ENCODE assay signal across 1 cellular context in the genomic region with DNA sequence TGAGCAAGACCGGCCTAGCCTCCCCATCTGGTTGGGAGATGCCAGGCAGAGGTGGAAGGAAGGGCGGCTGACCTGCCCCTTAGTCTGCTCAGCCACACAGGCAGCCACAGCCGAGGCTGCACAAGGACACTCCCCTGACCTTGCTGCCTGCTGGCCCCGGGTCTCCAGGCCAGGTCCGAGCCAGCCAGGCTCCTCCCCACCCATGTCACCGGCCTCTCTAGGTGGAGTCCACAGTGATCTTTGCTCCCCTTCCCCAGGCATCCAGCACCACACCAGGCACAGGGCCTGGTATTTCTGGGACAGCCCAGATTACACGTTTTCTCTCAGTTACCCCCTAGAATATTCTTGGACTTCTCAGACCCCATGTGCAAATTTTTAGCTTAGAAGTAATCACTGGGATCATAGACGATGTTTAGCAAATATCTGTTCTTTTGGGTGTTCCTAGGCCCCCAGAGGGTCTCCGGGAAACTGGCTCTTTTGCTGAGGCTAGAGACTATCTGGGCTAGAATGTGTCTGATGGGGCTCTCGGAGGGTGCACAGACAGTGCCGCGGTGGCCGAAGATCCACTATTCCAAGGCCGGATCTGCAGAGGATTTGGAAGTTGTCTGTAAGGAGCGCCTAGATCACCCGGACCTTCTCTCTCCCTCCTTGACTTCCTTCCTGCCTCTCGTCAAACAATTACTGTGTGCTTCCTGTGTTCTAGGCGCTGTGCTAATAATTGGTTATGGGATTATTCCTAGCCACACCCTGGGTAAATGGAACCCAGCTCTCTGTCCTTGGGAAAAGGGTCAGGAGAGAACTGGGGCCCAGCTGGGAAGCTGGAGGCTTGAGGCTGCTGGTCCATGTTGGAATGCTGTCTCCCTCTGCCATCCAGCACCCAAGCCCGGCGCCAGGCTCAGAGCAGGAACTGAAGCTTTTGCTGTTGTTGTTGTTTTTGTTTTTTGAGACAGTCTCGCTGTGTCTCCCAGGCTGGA.
A peak's percentile ranks its signal among the peaks of the same experiment; 100 is the strongest.
TF ChIP-seq lines count a peak whose summit lies in the region.

No MANE protein-coding gene starts in this region.

TF ChIP-seq in HepG2, 621 proteins besides CTCF, POLR2A, EP300 and RAD21 (continued from another document and continues in another):
- TF ChIP-seq, protein P1, sequence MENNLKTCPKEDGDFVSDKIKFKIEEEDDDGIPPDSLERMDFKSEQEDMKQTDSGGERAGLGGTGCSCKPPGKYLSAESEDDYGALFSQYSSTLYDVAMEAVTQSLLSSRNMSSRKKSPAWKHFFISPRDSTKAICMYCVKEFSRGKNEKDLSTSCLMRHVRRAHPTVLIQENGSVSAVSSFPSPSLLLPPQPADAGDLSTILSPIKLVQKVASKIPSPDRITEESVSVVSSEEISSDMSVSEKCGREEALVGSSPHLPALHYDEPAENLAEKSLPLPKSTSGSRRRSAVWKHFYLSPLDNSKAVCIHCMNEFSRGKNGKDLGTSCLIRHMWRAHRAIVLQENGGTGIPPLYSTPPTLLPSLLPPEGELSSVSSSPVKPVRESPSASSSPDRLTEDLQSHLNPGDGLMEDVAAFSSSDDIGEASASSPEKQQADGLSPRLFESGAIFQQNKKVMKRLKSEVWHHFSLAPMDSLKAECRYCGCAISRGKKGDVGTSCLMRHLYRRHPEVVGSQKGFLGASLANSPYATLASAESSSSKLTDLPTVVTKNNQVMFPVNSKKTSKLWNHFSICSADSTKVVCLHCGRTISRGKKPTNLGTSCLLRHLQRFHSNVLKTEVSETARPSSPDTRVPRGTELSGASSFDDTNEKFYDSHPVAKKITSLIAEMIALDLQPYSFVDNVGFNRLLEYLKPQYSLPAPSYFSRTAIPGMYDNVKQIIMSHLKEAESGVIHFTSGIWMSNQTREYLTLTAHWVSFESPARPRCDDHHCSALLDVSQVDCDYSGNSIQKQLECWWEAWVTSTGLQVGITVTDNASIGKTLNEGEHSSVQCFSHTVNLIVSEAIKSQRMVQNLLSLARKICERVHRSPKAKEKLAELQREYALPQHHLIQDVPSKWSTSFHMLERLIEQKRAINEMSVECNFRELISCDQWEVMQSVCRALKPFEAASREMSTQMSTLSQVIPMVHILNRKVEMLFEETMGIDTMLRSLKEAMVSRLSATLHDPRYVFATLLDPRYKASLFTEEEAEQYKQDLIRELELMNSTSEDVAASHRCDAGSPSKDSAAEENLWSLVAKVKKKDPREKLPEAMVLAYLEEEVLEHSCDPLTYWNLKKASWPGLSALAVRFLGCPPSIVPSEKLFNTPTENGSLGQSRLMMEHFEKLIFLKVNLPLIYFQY (CRISPR knock-in tag; IDR thresholded peaks at IDR 0.05; ENCODE audit: borderline replicate concordance) = peak; percentile 64; the same call in 1 of the 2 replicates
- TF ChIP-seq MED1 (CRISPR knock-in tag; IDR thresholded peaks at IDR 0.05) (peak; percentile 78), MIER3 (CRISPR knock-in tag; IDR thresholded peaks at IDR 0.05; ENCODE audit: borderline replicate concordance) (no peak; the same call in 1 of the 2 replicates), KAT8 (CRISPR knock-in tag; IDR thresholded peaks at IDR 0.05) (peak; percentile 71; the same call in 1 of the 2 replicates), SIN3B (IDR thresholded peaks at IDR 0.05; ENCODE audit: low read length) (no peak), GATAD1 (CRISPR knock-in tag; IDR thresholded peaks at IDR 0.05) (no peak), HMG20A (CRISPR knock-in tag; IDR thresholded peaks at IDR 0.05; ENCODE audit: borderline replicate concordance) (peak; percentile 50; the same call in 1 of the 2 replicates), MAFG (CRISPR knock-in tag; IDR thresholded peaks at IDR 0.05) (no peak), MBNL3 (CRISPR knock-in tag; conservative IDR thresholded peaks at IDR 0.05) (no peak), SALL1 (CRISPR knock-in tag; IDR thresholded peaks at IDR 0.05) (peak; percentile 77), ZNF224 (CRISPR knock-in tag; IDR thresholded peaks at IDR 0.05) (no peak), ZNF572 (CRISPR knock-in tag; IDR thresholded peaks at IDR 0.05) (no peak; the same call in 1 of the 2 replicates), ZNF788 (CRISPR knock-in tag; IDR thresholded peaks at IDR 0.05; ENCODE audit: borderline replicate concordance) (no peak; the same call in 1 of the 2 replicates), RARA (CRISPR knock-in tag; IDR thresholded peaks at IDR 0.05) (peak; percentile 85), ZNF441 (CRISPR knock-in tag; IDR thresholded peaks at IDR 0.05; ENCODE audit: borderline replicate concordance) (peak; percentile 87), HNRNPL (IDR thresholded peaks at IDR 0.05; ENCODE audit: low read depth, low read length) (peak; percentile 73; the same call in 1 of the 2 replicates), RFX1 (IDR thresholded peaks at IDR 0.05) (no peak), SP5 (CRISPR knock-in tag; IDR thresholded peaks at IDR 0.05; ENCODE audit: borderline replicate concordance, low read depth) (peak; percentile 88), ASH2L (IDR thresholded peaks at IDR 0.05; ENCODE audit: insufficient read length, low read depth, low read length) (peak; percentile 90), IKZF1 (IDR thresholded peaks at IDR 0.05) (no peak), ZNF670 (CRISPR knock-in tag; IDR thresholded peaks at IDR 0.05; ENCODE audit: borderline replicate concordance) (no peak), ZBTB8A (CRISPR knock-in tag; IDR thresholded peaks at IDR 0.05; ENCODE audit: borderline replicate concordance, low read depth) (0 out of 2 replicates have a peak, but pooled peaks have one; percentile 1), ZNF781 (CRISPR knock-in tag; IDR thresholded peaks at IDR 0.05; ENCODE audit: borderline replicate concordance, not compliant biosample characterization) (no peak), SMAD9 (CRISPR knock-in tag; IDR thresholded peaks at IDR 0.05) (no peak), ATF1 (CRISPR knock-in tag; IDR thresholded peaks at IDR 0.05) (no peak), ZKSCAN5 (CRISPR knock-in tag; IDR thresholded peaks at IDR 0.05) (no peak), SMARCE1 (IDR thresholded peaks at IDR 0.05; ENCODE audit: borderline replicate concordance) (no peak), GLI4 (CRISPR knock-in tag; IDR thresholded peaks at IDR 0.05; ENCODE audit: borderline replicate concordance) (0 out of 2 replicates have a peak, but pooled peaks have one; percentile 9), EED (CRISPR knock-in tag; IDR thresholded peaks at IDR 0.05) (no peak), SMC3 (IDR thresholded peaks at IDR 0.05; ENCODE audit: low read length) (no peak; the same call in 1 of the 2 replicates), KDM5B (CRISPR knock-in tag; IDR thresholded peaks at IDR 0.05; ENCODE audit: borderline replicate concordance) (peak; percentile 43; the same call in 1 of the 2 replicates), SIX4 (CRISPR knock-in tag; IDR thresholded peaks at IDR 0.05) (no peak), SUZ12 (IDR thresholded peaks at IDR 0.05; ENCODE audit: low read depth, low read length) (no peak), KLF9 (CRISPR knock-in tag; IDR thresholded peaks at IDR 0.05; ENCODE audit: low read depth) (0 out of 2 replicates have a peak, but pooled peaks have one; percentile 50)
- TF ChIP-seq, protein P2, sequence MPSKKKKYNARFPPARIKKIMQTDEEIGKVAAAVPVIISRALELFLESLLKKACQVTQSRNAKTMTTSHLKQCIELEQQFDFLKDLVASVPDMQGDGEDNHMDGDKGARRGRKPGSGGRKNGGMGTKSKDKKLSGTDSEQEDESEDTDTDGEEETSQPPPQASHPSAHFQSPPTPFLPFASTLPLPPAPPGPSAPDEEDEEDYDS (CRISPR knock-in tag; IDR thresholded peaks at IDR 0.05) = peak; percentile 54; the same call in 1 of the 2 replicates
- TF ChIP-seq, protein P3, sequence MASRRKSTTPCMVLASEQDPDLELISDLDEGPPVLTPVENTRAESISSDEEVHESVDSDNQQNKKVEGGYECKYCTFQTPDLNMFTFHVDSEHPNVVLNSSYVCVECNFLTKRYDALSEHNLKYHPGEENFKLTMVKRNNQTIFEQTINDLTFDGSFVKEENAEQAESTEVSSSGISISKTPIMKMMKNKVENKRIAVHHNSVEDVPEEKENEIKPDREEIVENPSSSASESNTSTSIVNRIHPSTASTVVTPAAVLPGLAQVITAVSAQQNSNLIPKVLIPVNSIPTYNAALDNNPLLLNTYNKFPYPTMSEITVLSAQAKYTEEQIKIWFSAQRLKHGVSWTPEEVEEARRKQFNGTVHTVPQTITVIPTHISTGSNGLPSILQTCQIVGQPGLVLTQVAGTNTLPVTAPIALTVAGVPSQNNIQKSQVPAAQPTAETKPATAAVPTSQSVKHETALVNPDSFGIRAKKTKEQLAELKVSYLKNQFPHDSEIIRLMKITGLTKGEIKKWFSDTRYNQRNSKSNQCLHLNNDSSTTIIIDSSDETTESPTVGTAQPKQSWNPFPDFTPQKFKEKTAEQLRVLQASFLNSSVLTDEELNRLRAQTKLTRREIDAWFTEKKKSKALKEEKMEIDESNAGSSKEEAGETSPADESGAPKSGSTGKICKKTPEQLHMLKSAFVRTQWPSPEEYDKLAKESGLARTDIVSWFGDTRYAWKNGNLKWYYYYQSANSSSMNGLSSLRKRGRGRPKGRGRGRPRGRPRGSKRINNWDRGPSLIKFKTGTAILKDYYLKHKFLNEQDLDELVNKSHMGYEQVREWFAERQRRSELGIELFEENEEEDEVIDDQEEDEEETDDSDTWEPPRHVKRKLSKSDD (CRISPR knock-in tag; IDR thresholded peaks at IDR 0.05; ENCODE audit: low read depth) = no peak
- TF ChIP-seq, protein P4, sequence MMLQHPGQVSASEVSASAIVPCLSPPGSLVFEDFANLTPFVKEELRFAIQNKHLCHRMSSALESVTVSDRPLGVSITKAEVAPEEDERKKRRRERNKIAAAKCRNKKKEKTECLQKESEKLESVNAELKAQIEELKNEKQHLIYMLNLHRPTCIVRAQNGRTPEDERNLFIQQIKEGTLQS (CRISPR knock-in tag; IDR thresholded peaks at IDR 0.05) = no peak
- TF ChIP-seq, protein P5, sequence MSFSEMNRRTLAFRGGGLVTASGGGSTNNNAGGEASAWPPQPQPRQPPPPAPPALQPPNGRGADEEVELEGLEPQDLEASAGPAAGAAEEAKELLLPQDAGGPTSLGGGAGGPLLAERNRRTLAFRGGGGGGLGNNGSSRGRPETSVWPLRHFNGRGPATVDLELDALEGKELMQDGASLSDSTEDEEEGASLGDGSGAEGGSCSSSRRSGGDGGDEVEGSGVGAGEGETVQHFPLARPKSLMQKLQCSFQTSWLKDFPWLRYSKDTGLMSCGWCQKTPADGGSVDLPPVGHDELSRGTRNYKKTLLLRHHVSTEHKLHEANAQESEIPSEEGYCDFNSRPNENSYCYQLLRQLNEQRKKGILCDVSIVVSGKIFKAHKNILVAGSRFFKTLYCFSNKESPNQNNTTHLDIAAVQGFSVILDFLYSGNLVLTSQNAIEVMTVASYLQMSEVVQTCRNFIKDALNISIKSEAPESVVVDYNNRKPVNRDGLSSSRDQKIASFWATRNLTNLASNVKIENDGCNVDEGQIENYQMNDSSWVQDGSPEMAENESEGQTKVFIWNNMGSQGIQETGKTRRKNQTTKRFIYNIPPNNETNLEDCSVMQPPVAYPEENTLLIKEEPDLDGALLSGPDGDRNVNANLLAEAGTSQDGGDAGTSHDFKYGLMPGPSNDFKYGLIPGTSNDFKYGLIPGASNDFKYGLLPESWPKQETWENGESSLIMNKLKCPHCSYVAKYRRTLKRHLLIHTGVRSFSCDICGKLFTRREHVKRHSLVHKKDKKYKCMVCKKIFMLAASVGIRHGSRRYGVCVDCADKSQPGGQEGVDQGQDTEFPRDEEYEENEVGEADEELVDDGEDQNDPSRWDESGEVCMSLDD (CRISPR knock-in tag; IDR thresholded peaks at IDR 0.05; ENCODE audit: borderline replicate concordance) = 0 out of 2 replicates have a peak, but pooled peaks have one; percentile 19
- TF ChIP-seq, protein P6, sequence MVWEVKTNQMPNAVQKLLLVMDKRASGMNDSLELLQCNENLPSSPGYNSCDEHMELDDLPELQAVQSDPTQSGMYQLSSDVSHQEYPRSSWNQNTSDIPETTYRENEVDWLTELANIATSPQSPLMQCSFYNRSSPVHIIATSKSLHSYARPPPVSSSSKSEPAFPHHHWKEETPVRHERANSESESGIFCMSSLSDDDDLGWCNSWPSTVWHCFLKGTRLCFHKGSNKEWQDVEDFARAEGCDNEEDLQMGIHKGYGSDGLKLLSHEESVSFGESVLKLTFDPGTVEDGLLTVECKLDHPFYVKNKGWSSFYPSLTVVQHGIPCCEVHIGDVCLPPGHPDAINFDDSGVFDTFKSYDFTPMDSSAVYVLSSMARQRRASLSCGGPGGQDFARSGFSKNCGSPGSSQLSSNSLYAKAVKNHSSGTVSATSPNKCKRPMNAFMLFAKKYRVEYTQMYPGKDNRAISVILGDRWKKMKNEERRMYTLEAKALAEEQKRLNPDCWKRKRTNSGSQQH (CRISPR knock-in tag; IDR thresholded peaks at IDR 0.05; ENCODE audit: low read depth) = no peak
- TF ChIP-seq, protein P7, sequence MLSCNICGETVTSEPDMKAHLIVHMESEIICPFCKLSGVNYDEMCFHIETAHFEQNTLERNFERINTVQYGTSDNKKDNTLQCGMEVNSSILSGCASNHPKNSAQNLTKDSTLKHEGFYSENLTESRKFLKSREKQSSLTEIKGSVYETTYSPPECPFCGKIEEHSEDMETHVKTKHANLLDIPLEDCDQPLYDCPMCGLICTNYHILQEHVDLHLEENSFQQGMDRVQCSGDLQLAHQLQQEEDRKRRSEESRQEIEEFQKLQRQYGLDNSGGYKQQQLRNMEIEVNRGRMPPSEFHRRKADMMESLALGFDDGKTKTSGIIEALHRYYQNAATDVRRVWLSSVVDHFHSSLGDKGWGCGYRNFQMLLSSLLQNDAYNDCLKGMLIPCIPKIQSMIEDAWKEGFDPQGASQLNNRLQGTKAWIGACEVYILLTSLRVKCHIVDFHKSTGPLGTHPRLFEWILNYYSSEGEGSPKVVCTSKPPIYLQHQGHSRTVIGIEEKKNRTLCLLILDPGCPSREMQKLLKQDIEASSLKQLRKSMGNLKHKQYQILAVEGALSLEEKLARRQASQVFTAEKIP (CRISPR knock-in tag; IDR thresholded peaks at IDR 0.05; ENCODE audit: borderline replicate concordance) = no peak
- TF ChIP-seq, protein P8, sequence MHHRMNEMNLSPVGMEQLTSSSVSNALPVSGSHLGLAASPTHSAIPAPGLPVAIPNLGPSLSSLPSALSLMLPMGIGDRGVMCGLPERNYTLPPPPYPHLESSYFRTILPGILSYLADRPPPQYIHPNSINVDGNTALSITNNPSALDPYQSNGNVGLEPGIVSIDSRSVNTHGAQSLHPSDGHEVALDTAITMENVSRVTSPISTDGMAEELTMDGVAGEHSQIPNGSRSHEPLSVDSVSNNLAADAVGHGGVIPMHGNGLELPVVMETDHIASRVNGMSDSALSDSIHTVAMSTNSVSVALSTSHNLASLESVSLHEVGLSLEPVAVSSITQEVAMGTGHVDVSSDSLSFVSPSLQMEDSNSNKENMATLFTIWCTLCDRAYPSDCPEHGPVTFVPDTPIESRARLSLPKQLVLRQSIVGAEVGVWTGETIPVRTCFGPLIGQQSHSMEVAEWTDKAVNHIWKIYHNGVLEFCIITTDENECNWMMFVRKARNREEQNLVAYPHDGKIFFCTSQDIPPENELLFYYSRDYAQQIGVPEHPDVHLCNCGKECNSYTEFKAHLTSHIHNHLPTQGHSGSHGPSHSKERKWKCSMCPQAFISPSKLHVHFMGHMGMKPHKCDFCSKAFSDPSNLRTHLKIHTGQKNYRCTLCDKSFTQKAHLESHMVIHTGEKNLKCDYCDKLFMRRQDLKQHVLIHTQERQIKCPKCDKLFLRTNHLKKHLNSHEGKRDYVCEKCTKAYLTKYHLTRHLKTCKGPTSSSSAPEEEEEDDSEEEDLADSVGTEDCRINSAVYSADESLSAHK (CRISPR knock-in tag; IDR thresholded peaks at IDR 0.05; ENCODE audit: borderline replicate concordance) = no peak
